Comparison of ENCODE assay signal across 8 cellular contexts in genomic region chr22:41831828-41832552, GRCh38. TPM values are rescaled to one million over a fixed set of nuclear protein-coding genes. Genes with fewer than 3 reads are reported as not detected.
DNase-seq lines count a peak whose midpoint lies in the region; ATAC-seq and TF ChIP-seq lines count a peak whose summit lies in the region.

No MANE protein-coding gene starts in this region.

- H3K36me3 ChIP-seq in OCI-LY3 (replicated peaks; ENCODE audit: low read depth, low read length) = peaks cover 38% of the 10 kb centered on the region

- no peaks in the 10 kb centered on the region for H3K27me3 ChIP-seq in OCI-LY3 (ENCODE audit: low read depth, low read length)

- H3K27ac ChIP-seq in OCI-LY3 (ENCODE audit: low read length) = peak overlapping the region; percentile 89

- H3K9me3 Mint-ChIP-seq in endothelial cell (ENCODE audit: unreplicated experiment) (no peaks in the 10 kb centered on the region), osteocyte (ENCODE audit: unreplicated experiment) (no peaks in the 10 kb centered on the region)

- H3K4me1 ChIP-seq in OCI-LY3 (ENCODE audit: low read length) = peaks cover 20% of the 10 kb centered on the region

- peaks cover 23% of the 10 kb centered on the region for H4K20me1 ChIP-seq in OCI-LY3 (ENCODE audit: insufficient read depth, low read length)

- H3K4me2 ChIP-seq in OCI-LY3 (ENCODE audit: low read length) = peak overlapping the region; percentile 77

- H3K27me3 Mint-ChIP-seq in endothelial cell (ENCODE audit: unreplicated experiment) (peaks cover 10% of the 10 kb centered on the region), osteocyte (ENCODE audit: unreplicated experiment) (no peaks in the 10 kb centered on the region)

- H3K9ac ChIP-seq in OCI-LY3 (ENCODE audit: low read length) = peak overlapping the region; percentile 83

- ATAC-seq in HG02973 (IDR thresholded peaks at IDR 0.05; ENCODE audit: unreplicated experiment) = no peak

- H3K36me3 Mint-ChIP-seq in endothelial cell (ENCODE audit: low read depth, unreplicated experiment) (peaks cover 21% of the 10 kb centered on the region), osteocyte (ENCODE audit: unreplicated experiment) (peaks cover 14% of the 10 kb centered on the region)

- H3K27ac Mint-ChIP-seq in endothelial cell (ENCODE audit: unreplicated experiment) (peak overlapping the region; percentile 98), osteocyte (ENCODE audit: unreplicated experiment) (peak overlapping the region; percentile 99)

- H3K4me3 ChIP-seq in OCI-LY3 (ENCODE audit: low read length) = peak overlapping the region; percentile 89

- DNase-seq in NCI-H748 (lab: John Stamatoyannopoulos, UW; ENCODE audit: unreplicated experiment) (peak; percentile 40), NCI-H748 treated with DMSO at 0.1 percent for 48 hours (lab: John Stamatoyannopoulos, UW) (no peak), endothelial cell (ENCODE audit: low spot score) (no peak), osteocyte (ENCODE audit: extremely low spot score, unreplicated experiment) (no peak), NCI-H1930 (lab: John Stamatoyannopoulos, UW) (no peak), DMS79 treated with DMSO at 0.1 percent for 48 hours (lab: John Stamatoyannopoulos, UW) (no peak)

- H3K4me3 Mint-ChIP-seq in endothelial cell (ENCODE audit: unreplicated experiment) (peak overlapping the region; percentile 93), osteocyte (ENCODE audit: unreplicated experiment) (peak overlapping the region; percentile 91)

- H2AFZ ChIP-seq in OCI-LY3 (ENCODE audit: low read depth, low read length) = no peak overlapping the region

- peaks cover 9% of the 10 kb centered on the region for H3K9me3 ChIP-seq in OCI-LY3 (ENCODE audit: insufficient read depth, low read length)

- TF ChIP-seq CTCF in OCI-LY3 (IDR thresholded peaks at IDR 0.05; ENCODE audit: low read depth, low read length) = no peak
- TF ChIP-seq CTCF in endothelial cell (IDR thresholded peaks at IDR 0.05; ENCODE audit: unreplicated experiment) = no peak
- TF ChIP-seq CTCF in osteocyte (IDR thresholded peaks at IDR 0.05) = no peak

- peaks cover 54% of the 10 kb centered on the region for H3K79me2 ChIP-seq in OCI-LY3 (ENCODE audit: low read length)

- peaks cover 53% of the 10 kb centered on the region for H3K4me1 Mint-ChIP-seq in endothelial cell (ENCODE audit: unreplicated experiment)
- peaks cover 47% of the 10 kb centered on the region for H3K4me1 Mint-ChIP-seq in osteocyte (ENCODE audit: unreplicated experiment)

RNA-seq across cellular contexts. Expression of gene SREBF2, which starts 0.9 kb away (rescaled TPM):
- total RNA-seq in endothelial cell (ENCODE audit: unreplicated experiment) (200 TPM), osteocyte (114 and 119 TPM in 2 replicates)

RNA-seq across cellular contexts. Expression of gene CCDC134, which starts 31.5 kb away (rescaled TPM):
- total RNA-seq in endothelial cell (ENCODE audit: unreplicated experiment) = 8.8 TPM
- 7.8 and 10.0 TPM in 2 replicates for total RNA-seq in osteocyte
